ENCODE assay signal across 23 cellular contexts in the genomic region with DNA sequence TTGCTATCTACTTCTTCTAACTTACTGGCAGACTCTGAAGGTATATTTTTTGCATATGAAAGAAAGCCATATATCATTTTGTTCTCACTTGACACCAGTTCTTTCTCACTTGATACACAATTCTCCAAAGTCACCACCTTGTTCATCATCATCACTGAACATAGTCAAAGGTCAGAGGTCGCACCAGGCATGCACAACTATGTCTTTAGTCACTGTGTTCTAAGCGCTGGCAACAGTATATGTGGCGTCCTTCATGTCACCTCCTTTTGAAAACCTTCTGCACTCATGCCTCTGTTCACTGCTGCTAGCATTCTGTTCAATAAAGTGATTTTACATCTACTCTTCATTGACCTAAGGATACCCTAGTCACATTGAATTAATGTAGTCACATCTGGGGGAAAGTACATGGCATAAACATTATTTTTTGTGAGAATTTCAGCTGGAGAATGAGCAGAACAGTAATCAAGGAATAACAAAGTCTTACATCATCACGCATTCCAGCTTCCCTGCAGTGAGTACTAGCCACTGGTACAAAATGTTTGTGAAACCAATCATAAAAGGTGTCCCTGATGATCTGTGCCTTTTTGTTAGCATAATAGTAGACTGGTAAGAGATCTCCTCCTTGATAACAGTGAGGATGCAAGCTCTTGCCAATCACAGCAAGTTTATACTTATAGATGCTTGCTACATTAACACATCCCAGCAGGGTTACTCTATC. TPM values are rescaled to one million over a fixed set of nuclear protein-coding genes. Genes with fewer than 3 reads are reported as not detected.
DNase-seq lines count a peak whose midpoint lies in the region; ATAC-seq, FAIRE-seq and TF ChIP-seq lines count a peak whose summit lies in the region.
"Had no signal": no experiment of that assay in that cellular context is flagged by ENCODE, and none has a peak within 500 bp of the region (broad histone marks: within the 10 kb centered on the region; RNA-seq: fewer than 3 reads in every experiment).

No MANE protein-coding gene starts in this region.

- no peaks in the 10 kb centered on the region for H3K36me3 ChIP-seq in brain microvascular endothelial cell (replicated peaks)
- H3K36me3 ChIP-seq: thyroid gland had no signal

- H3K36me3 Mint-ChIP-seq in CD4-positive, alpha-beta T cell (ENCODE audit: low read depth): no peaks in the 10 kb centered on the region
- H3K36me3 Mint-ChIP-seq: stimulated activated naive B cell treated with anti-CD40 and anti-IgM and Interleukin-4, amounts not matched to agents 10 μg/mL and 1 μg/mL and 100 μg/mL, for 72 hours had no signal

- H3K4me1 Mint-ChIP-seq in CD4-positive, alpha-beta T cell (ENCODE audit: low read depth): no peaks in the 10 kb centered on the region
- H3K4me1 Mint-ChIP-seq: stimulated activated naive B cell treated with anti-CD40 and anti-IgM and Interleukin-4, amounts not matched to agents 10 μg/mL and 1 μg/mL and 100 μg/mL, for 72 hours had no signal

- POLR2A ChIA-PET in CD4-positive, alpha-beta T cell (lab: Charles Lee): no interaction called here

- H3K4me3 ChIP-seq in brain microvascular endothelial cell (ENCODE audit: low read depth, low read length): no peak overlapping the region
- H3K4me3 ChIP-seq: GM23338, lung, thyroid gland had no signal

- peaks cover 56% of the 10 kb centered on the region for H3K27me3 Mint-ChIP-seq in CD4-positive, alpha-beta T cell

- peaks cover 4% of the 10 kb centered on the region for H3K9me3 Mint-ChIP-seq in CD4-positive, alpha-beta T cell
- H3K9me3 Mint-ChIP-seq: GM23338 had no signal

- DNase-seq in EH (ENCODE audit: low read depth) (peak; percentile 86), HTR-8/SVneo (ENCODE audit: insufficient read length, low spot score) (no peak), brain microvascular endothelial cell (peak; percentile 60), foreskin keratinocyte (peak; percentile 24 to 64), left ventricle myocardium superior (no peak), GM19238 (ENCODE audit: insufficient read length, low spot score) (no peak)
- DNase-seq in CD4-positive, alpha-beta T cell: no peak
- DNase-seq: activated CD4-positive, alpha-beta T cell treated with anti-CD3 and anti-CD28 coated beads, Interleukin-2, amount 50 U/mL, for 1 hour; activated gamma-delta T cell treated with Interleukin-2 at 50 U/mL for 16 hours; amygdala; effector CD4-positive, alpha-beta T cell; NCI-H187 treated with DMSO at 0.1 percent for 48 hours; NCI-H446; NK-92 treated with Interleukin-12 subunit alpha and Interleukin-12 subunit beta, amount 100 ng/mL, for 24 hours; nucleus accumbens; right cardiac atrium; stimulated activated naive B cell treated with anti-CD40 and anti-IgM and Interleukin-4, amounts not matched to agents 10 μg/mL and 1 μg/mL and 100 μg/mL, for 72 hours; thyroid gland had no signal

- H3K4me1 ChIP-seq in foreskin keratinocyte: peaks cover 5% of the 10 kb centered on the region
- H3K4me1 ChIP-seq: thyroid gland had no signal

- CTCF ChIA-PET in CD4-positive, alpha-beta T cell (lab: Charles Lee): no interaction called here

- H3K27ac ChIP-seq in brain microvascular endothelial cell (no peak overlapping the region), foreskin keratinocyte (no peak overlapping the region)
- H3K27ac ChIP-seq in CD4-positive, alpha-beta T cell (ENCODE audit: low read depth, low read length): no peak overlapping the region
- H3K27ac ChIP-seq: RWPE1, thyroid gland had no signal

- no peak overlapping the region for H3K27ac Mint-ChIP-seq in CD4-positive, alpha-beta T cell
- H3K27ac Mint-ChIP-seq: GM23338; stimulated activated naive B cell treated with anti-CD40 and anti-IgM and Interleukin-4, amounts not matched to agents 10 μg/mL and 1 μg/mL and 100 μg/mL, for 72 hours had no signal

- no peaks in the 10 kb centered on the region for H3K9me3 ChIP-seq in CD4-positive, alpha-beta T cell (ENCODE audit: control insufficient read depth, low read length)
- H3K9me3 ChIP-seq: thyroid gland had no signal

- TF ChIP-seq CTCF in brain microvascular endothelial cell (IDR thresholded peaks at IDR 0.05; ENCODE audit: low read depth, low read length, missing control alignments) (no peak), foreskin keratinocyte (conservative IDR thresholded peaks at IDR 0.05) (no peak)
- TF ChIP-seq CTCF in CD4-positive, alpha-beta T cell (IDR thresholded peaks at IDR 0.05): no peak

- no peak overlapping the region for H3K4me3 Mint-ChIP-seq in CD4-positive, alpha-beta T cell
- H3K4me3 Mint-ChIP-seq: GM23338; stimulated activated naive B cell treated with anti-CD40 and anti-IgM and Interleukin-4, amounts not matched to agents 10 μg/mL and 1 μg/mL and 100 μg/mL, for 72 hours had no signal

- in situ Hi-C loops in brain microvascular endothelial cell (cut with HindIII; ENCODE audit: low pct_ligation_motif_present, low sequenced_read_pairs): no loop called here

- peak; percentile 88 for FAIRE-seq in HTR-8/SVneo (lab: Jason Lieb, UNC)

- H3K27me3 ChIP-seq in brain microvascular endothelial cell (replicated peaks) (no peaks in the 10 kb centered on the region), foreskin keratinocyte (peaks cover 12% of the 10 kb centered on the region)
- peaks cover 9% of the 10 kb centered on the region for H3K27me3 ChIP-seq in CD4-positive, alpha-beta T cell (ENCODE audit: control insufficient read depth, insufficient read depth, low read length)
- H3K27me3 ChIP-seq: thyroid gland had no signal

- intact Hi-C loops in CD4-positive, alpha-beta T cell (cut with DNase I, micrococcal nuclease): no loop called here
- intact Hi-C loops in left ventricle myocardium superior (cut with micrococcal nuclease): no loop called here

- ATAC-seq in foreskin keratinocyte: no peak
- no peak for ATAC-seq in CD4-positive, alpha-beta T cell (ENCODE audit: poor library complexity)
- ATAC-seq in HG03039 (IDR thresholded peaks at IDR 0.05; ENCODE audit: unreplicated experiment): no peak
- ATAC-seq in left ventricle myocardium superior: no peak
- ATAC-seq: GM23338; right cardiac atrium; stimulated activated naive B cell treated with anti-CD40 and anti-IgM and Interleukin-4, amounts not matched to agents 10 μg/mL and 1 μg/mL and 100 μg/mL, for 72 hours had no signal

RNA-seq across cellular contexts. Expression of a gene that starts 20.5 kb away (rescaled TPM):
- total RNA-seq in foreskin keratinocyte: 0.07 TPM in 1 of 2 replicates, not detected in the other
- polyA plus RNA-seq in foreskin keratinocyte: 0.01 TPM in 1 of 2 replicates, not detected in the other
- not detected for total RNA-seq in CD4-positive, alpha-beta T cell
- total RNA-seq in left ventricle myocardium superior: not detected
- total RNA-seq: Daoy, GM23338, right cardiac atrium had no signal
- polyA plus RNA-seq: GM23338 had no signal

RNA-seq across cellular contexts. Expression of a gene that starts 32.1 kb away (rescaled TPM):
- total RNA-seq in foreskin keratinocyte: not detected in 2 replicates
- polyA plus RNA-seq in foreskin keratinocyte: not detected in 2 replicates
- total RNA-seq in CD4-positive, alpha-beta T cell: under 1 TPM in 1 of 2 experiments, not detected in 1; 0.06 TPM
- 9.1 TPM for total RNA-seq in left ventricle myocardium superior
- total RNA-seq: GM23338 had no signal
- polyA plus RNA-seq: GM23338 had no signal

Comparison
In these comparisons a context has a peak if more than half of its experiments do, and no peak if none do; other contexts are left out.
1. DNase-seq: peak in EH (single experiment), brain microvascular endothelial cell (single experiment) and foreskin keratinocyte (2 of 2); none in HTR-8/SVneo (single experiment), CD4-positive, alpha-beta T cell (0 of 10), left ventricle myocardium superior (single experiment) and GM19238 (single experiment).